ENCODE assay signal across 11 cellular contexts in the genomic region with DNA sequence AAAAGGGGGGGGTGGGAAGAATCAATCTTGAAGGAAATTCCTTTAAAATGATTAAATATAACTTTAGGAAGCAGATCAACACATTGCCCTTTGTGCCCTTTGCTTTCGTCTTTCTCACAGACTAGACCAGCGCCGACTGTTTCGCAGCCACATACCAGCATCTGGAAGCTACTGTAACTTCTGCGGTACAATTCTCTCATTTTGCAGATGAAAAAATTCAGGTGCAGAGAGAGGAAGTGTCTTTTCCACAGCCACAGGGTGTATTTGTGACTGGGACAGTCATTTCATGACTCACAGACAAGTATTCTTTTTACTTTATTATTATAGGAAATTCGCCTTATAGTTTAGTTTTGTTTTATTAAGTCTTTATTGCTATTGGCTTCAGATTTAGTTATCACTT.
A peak's percentile ranks its signal among the peaks of the same experiment; 100 is the strongest.
DNase-seq lines count a peak whose midpoint lies in the region; ATAC-seq and TF ChIP-seq lines count a peak whose summit lies in the region.
"Had no signal": no experiment of that assay in that cellular context is flagged by ENCODE, and none has a peak within 500 bp of the region (broad histone marks: within the 10 kb centered on the region; RNA-seq: fewer than 3 reads in every experiment).

No MANE protein-coding gene starts in this region.

- H4K5ac ChIP-seq in mesendoderm (ENCODE audit: low read length) = no peak overlapping the region

- no peak overlapping the region for H2BK5ac ChIP-seq in mesendoderm (ENCODE audit: low read length)

- H4K8ac ChIP-seq in mesendoderm (ENCODE audit: low read depth, low read length) = no peak overlapping the region

- H2AK5ac ChIP-seq in mesendoderm (ENCODE audit: low read length) = no peak overlapping the region

- H3K4me3 Mint-ChIP-seq in activated T-cell treated with anti-CD3 and anti-CD28 coated beads, Interleukin-2, amount 50 U/mL, for 72 hours = peak overlapping the region; percentile 56 to 92
- H3K4me3 Mint-ChIP-seq: brain had no signal

- no peak overlapping the region for H3K18ac ChIP-seq in mesendoderm (ENCODE audit: low read length)

- H3K36me3 ChIP-seq in skeletal muscle satellite cell (ENCODE audit: insufficient read depth, low read length) (no peaks in the 10 kb centered on the region), mesendoderm (ENCODE audit: control insufficient read depth, insufficient read depth, low read length) (no peaks in the 10 kb centered on the region)
- H3K36me3 ChIP-seq: thyroid gland had no signal

- H3K4me2 ChIP-seq in skeletal muscle satellite cell (ENCODE audit: low read length) = peak overlapping the region; percentile 8
- no peak overlapping the region for H3K4me2 ChIP-seq in mesendoderm (ENCODE audit: low read length)

- H3K4me1 ChIP-seq in skeletal muscle satellite cell (ENCODE audit: control insufficient read depth, insufficient read depth, low read length) = peaks cover 28% of the 10 kb centered on the region
- H3K4me1 ChIP-seq in mesendoderm (ENCODE audit: control insufficient read depth, low read depth, low read length) = no peaks in the 10 kb centered on the region

- WGBS in mesendoderm (ENCODE audit: extremely low coverage, insufficient coverage, low lambda C conversion rate) = no CpG with 5 or more reads among the region's 6 CpGs

- H3K27ac Mint-ChIP-seq in activated T-cell treated with anti-CD3 and anti-CD28 coated beads, Interleukin-2, amount 50 U/mL, for 72 hours = peak overlapping the region; percentile 95
- H3K27ac Mint-ChIP-seq: brain had no signal

- no peaks in the 10 kb centered on the region for H3K9me3 ChIP-seq in skeletal muscle satellite cell (replicated peaks; ENCODE audit: low read length)
- H3K9me3 ChIP-seq: thyroid gland had no signal

- no peaks in the 10 kb centered on the region for H3K9me3 Mint-ChIP-seq in activated T-cell treated with anti-CD3 and anti-CD28 coated beads, Interleukin-2, amount 50 U/mL, for 72 hours
- H3K9me3 Mint-ChIP-seq: brain had no signal

- H3K56ac ChIP-seq in mesendoderm (ENCODE audit: low read length) = no peak overlapping the region

- no peak overlapping the region for H3K9ac ChIP-seq in skeletal muscle satellite cell (ENCODE audit: low read depth, low read length)
- H3K9ac ChIP-seq in mesendoderm (ENCODE audit: low read length) = no peak overlapping the region

- H3K27me3 ChIP-seq in skeletal muscle satellite cell (ENCODE audit: control insufficient read depth, insufficient read depth, low read length) (no peaks in the 10 kb centered on the region), mesendoderm (ENCODE audit: insufficient read depth, low read length, poor library complexity) (no peaks in the 10 kb centered on the region)
- H3K27me3 ChIP-seq: thyroid gland had no signal

- no peak overlapping the region for H2BK120ac ChIP-seq in mesendoderm (ENCODE audit: low read depth, low read length)

- H3K27me3 Mint-ChIP-seq in activated T-cell treated with anti-CD3 and anti-CD28 coated beads, Interleukin-2, amount 50 U/mL, for 72 hours (ENCODE audit: low read depth) = peaks cover 8% of the 10 kb centered on the region

- DNase-seq in Jurkat, Clone E6-1 (ENCODE audit: low read depth, low spot score) = peak; percentile 77
- peak; percentile 33 for DNase-seq in activated T-cell treated with anti-CD3 and anti-CD28 coated beads, Interleukin-2, amount 50 U/mL, for 72 hours
- DNase-seq in kidney tubule cell (ENCODE audit: low spot score) (no peak), mesendoderm (no peak), coronary artery (ENCODE audit: low spot score) (no peak)
- DNase-seq: midbrain, thyroid gland had no signal

- H3K4ac ChIP-seq in mesendoderm (ENCODE audit: low read depth, low read length) = no peak overlapping the region

- peak overlapping the region; percentile 25 for H3K4me3 ChIP-seq in Jurkat, Clone E6-1 (ENCODE audit: low read length)
- H3K4me3 ChIP-seq in skeletal muscle satellite cell (ENCODE audit: low read length) (no peak overlapping the region), mesendoderm (ENCODE audit: low read length) (no peak overlapping the region), coronary artery (no peak overlapping the region)
- H3K4me3 ChIP-seq: thyroid gland had no signal

- no peak for TF ChIP-seq CTCF in coronary artery (IDR thresholded peaks at IDR 0.05)

- no peaks in the 10 kb centered on the region for H3K36me3 Mint-ChIP-seq in activated T-cell treated with anti-CD3 and anti-CD28 coated beads, Interleukin-2, amount 50 U/mL, for 72 hours (ENCODE audit: insufficient read depth in 2 of 2)
- H3K36me3 Mint-ChIP-seq: brain had no signal

- no peak overlapping the region for H3K23ac ChIP-seq in mesendoderm (ENCODE audit: low read length)

- H3K4me1 Mint-ChIP-seq in activated T-cell treated with anti-CD3 and anti-CD28 coated beads, Interleukin-2, amount 50 U/mL, for 72 hours (ENCODE audit: low read depth) = peaks cover 37% of the 10 kb centered on the region

- H2BK15ac ChIP-seq in mesendoderm (replicated peaks; ENCODE audit: low read depth) = no peak overlapping the region

- ATAC-seq in GM18867 (IDR thresholded peaks at IDR 0.05; ENCODE audit: unreplicated experiment) = peak; percentile 49
- ATAC-seq in activated T-cell treated with anti-CD3 and anti-CD28 coated beads, Interleukin-2, amount 50 U/mL, for 72 hours (replicated peaks in 1 of 2) = peak; percentile 56 to 68

- H3K27ac ChIP-seq in mesendoderm (ENCODE audit: low read depth, low read length) = no peak overlapping the region
- H3K27ac ChIP-seq in coronary artery = no peak overlapping the region
- H3K27ac ChIP-seq: HL-60, thyroid gland had no signal

- H3K79me1 ChIP-seq in mesendoderm (ENCODE audit: low read length) = no peaks in the 10 kb centered on the region

- peaks cover 7% of the 10 kb centered on the region for H3K79me2 ChIP-seq in mesendoderm (ENCODE audit: control insufficient read depth, insufficient read depth, low read length)

Comparison
In these comparisons a context has a peak if more than half of its experiments do, and no peak if none do; other contexts are left out.
1. DNase-seq: peak in Jurkat, Clone E6-1 (single experiment) and activated T-cell treated with anti-CD3 and anti-CD28 coated beads, Interleukin-2, amount 50 U/mL, for 72 hours (2 of 2); none in kidney tubule cell (single experiment), mesendoderm (single experiment) and coronary artery (single experiment).